In genomic region chr6:169099411-169100202, GRCh38 we compare ENCODE assay signal across 15 cellular contexts.
DNase-seq lines count a peak whose midpoint lies in the region; ATAC-seq, FAIRE-seq and TF ChIP-seq lines count a peak whose summit lies in the region.
"Had no signal": no experiment of that assay in that cellular context is flagged by ENCODE, and none has a peak within 500 bp of the region (broad histone marks: within the 10 kb centered on the region; RNA-seq: fewer than 3 reads in every experiment).

No MANE protein-coding gene starts in this region.

- DNase-seq in Caki2 (ENCODE audit: low read depth) (peak; percentile 47), bronchial epithelial cell (ENCODE audit: low read depth) (peak; percentile 40), kidney epithelial cell (ENCODE audit: low read depth) (no peak), T-helper 17 cell (no peak)
- DNase-seq in activated T-helper 2 cell treated with anti-CD3 and anti-CD28 coated beads, Interferon-gamma antibody, Interleukin-2, Interleukin-4, amounts not matched to agents 10 μg/mL and 5 μg/mL and 100 μg/mL, durations not matched to agents 14 hours and 24 hours and 36 hours (ENCODE audit: low spot score): no peak
- DNase-seq: C1 segment of cervical spinal cord, kidney, naive B cell, NCI-H446 treated with DMSO at 0.1 percent for 48 hours, Peyer's patch had no signal

- H3K36me3 ChIP-seq in HUES48 (ENCODE audit: control insufficient read depth, insufficient read depth, low read length) (no peaks in the 10 kb centered on the region), bronchial epithelial cell (ENCODE audit: control insufficient read depth, insufficient read depth, low read length) (no peaks in the 10 kb centered on the region), kidney epithelial cell (ENCODE audit: control insufficient read depth, insufficient read depth, low read length) (no peaks in the 10 kb centered on the region)
- H3K36me3 ChIP-seq: Peyer's patch had no signal

- no peaks in the 10 kb centered on the region for H3K27me3 Mint-ChIP-seq in activated T-helper 2 cell treated with anti-CD3 and anti-CD28 coated beads, Interferon-gamma antibody, Interleukin-2, Interleukin-4, amounts not matched to agents 10 μg/mL and 5 μg/mL and 100 μg/mL, durations not matched to agents 14 hours and 24 hours and 36 hours (ENCODE audit: low read depth)
- peaks cover 28% of the 10 kb centered on the region for H3K27me3 Mint-ChIP-seq in T-helper 17 cell
- H3K27me3 Mint-ChIP-seq: naive B cell had no signal

- H3K27ac ChIP-seq in HUES48 (ENCODE audit: low read depth, low read length): peak overlapping the region; percentile 55
- H3K27ac ChIP-seq: Peyer's patch had no signal

- no peaks in the 10 kb centered on the region for H3K4me1 Mint-ChIP-seq in activated T-helper 2 cell treated with anti-CD3 and anti-CD28 coated beads, Interferon-gamma antibody, Interleukin-2, Interleukin-4, amounts not matched to agents 10 μg/mL and 5 μg/mL and 100 μg/mL, durations not matched to agents 14 hours and 24 hours and 36 hours (ENCODE audit: low read depth)
- H3K4me1 Mint-ChIP-seq in T-helper 17 cell: no peaks in the 10 kb centered on the region
- H3K4me1 Mint-ChIP-seq: naive B cell had no signal

- H3K27ac Mint-ChIP-seq in activated T-helper 2 cell treated with anti-CD3 and anti-CD28 coated beads, Interferon-gamma antibody, Interleukin-2, Interleukin-4, amounts not matched to agents 10 μg/mL and 5 μg/mL and 100 μg/mL, durations not matched to agents 14 hours and 24 hours and 36 hours: no peak overlapping the region
- no peak overlapping the region for H3K27ac Mint-ChIP-seq in T-helper 17 cell
- H3K27ac Mint-ChIP-seq: naive B cell had no signal

- FAIRE-seq in bronchial epithelial cell (lab: Jason Lieb, UNC): no peak
- FAIRE-seq: colon, GM18507, kidney had no signal

- H3K36me3 Mint-ChIP-seq in activated T-helper 2 cell treated with anti-CD3 and anti-CD28 coated beads, Interferon-gamma antibody, Interleukin-2, Interleukin-4, amounts not matched to agents 10 μg/mL and 5 μg/mL and 100 μg/mL, durations not matched to agents 14 hours and 24 hours and 36 hours (ENCODE audit: low read depth): no peaks in the 10 kb centered on the region
- no peaks in the 10 kb centered on the region for H3K36me3 Mint-ChIP-seq in T-helper 17 cell (ENCODE audit: low read depth)
- H3K36me3 Mint-ChIP-seq: naive B cell had no signal

- H3K9me3 ChIP-seq in HUES48 (ENCODE audit: control insufficient read depth, insufficient read depth, low read length): 0 out of 2 replicates have a peak, but pooled peaks cover 4% of the 10 kb centered on the region
- H3K9me3 ChIP-seq in T-helper 17 cell (ENCODE audit: control insufficient read depth, low read length, poor library complexity, severe bottlenecking): no peaks in the 10 kb centered on the region
- H3K9me3 ChIP-seq: Peyer's patch had no signal

- no peak overlapping the region for H3K4me3 Mint-ChIP-seq in activated T-helper 2 cell treated with anti-CD3 and anti-CD28 coated beads, Interferon-gamma antibody, Interleukin-2, Interleukin-4, amounts not matched to agents 10 μg/mL and 5 μg/mL and 100 μg/mL, durations not matched to agents 14 hours and 24 hours and 36 hours (ENCODE audit: low read depth)
- no peak overlapping the region for H3K4me3 Mint-ChIP-seq in T-helper 17 cell
- H3K4me3 Mint-ChIP-seq: naive B cell had no signal

- in situ Hi-C loops in Caki2 (cut with HindIII; ENCODE audit: low pct_unique_long_range_greater_than_20kb, low sequenced_read_pairs): no loop called here

- no peaks in the 10 kb centered on the region for H3K27me3 ChIP-seq in HUES48 (ENCODE audit: control insufficient read depth, insufficient read depth, low read length)
- H3K27me3 ChIP-seq in bronchial epithelial cell (ENCODE audit: control insufficient read depth, insufficient read depth, low read length): no peaks in the 10 kb centered on the region
- no peaks in the 10 kb centered on the region for H3K27me3 ChIP-seq in kidney epithelial cell (ENCODE audit: control insufficient read depth, insufficient read depth, low read length)
- H3K27me3 ChIP-seq: Peyer's patch had no signal

- H3K9ac ChIP-seq in HUES48 (ENCODE audit: low read depth, low read length): no peak overlapping the region

- H3K4me1 ChIP-seq in HUES48 (ENCODE audit: control insufficient read depth, insufficient read depth, low read length): peaks cover 18% of the 10 kb centered on the region
- H3K4me1 ChIP-seq: Peyer's patch had no signal

- TF ChIP-seq CTCF in bronchial epithelial cell (IDR thresholded peaks at IDR 0.05; ENCODE audit: insufficient read depth, low read length, severe bottlenecking) (no peak), kidney epithelial cell (IDR thresholded peaks at IDR 0.05; ENCODE audit: insufficient read depth, low read length, poor library complexity, severe bottlenecking) (peak; percentile 27)

- H3K9me3 Mint-ChIP-seq in activated T-helper 2 cell treated with anti-CD3 and anti-CD28 coated beads, Interferon-gamma antibody, Interleukin-2, Interleukin-4, amounts not matched to agents 10 μg/mL and 5 μg/mL and 100 μg/mL, durations not matched to agents 14 hours and 24 hours and 36 hours: no peaks in the 10 kb centered on the region

- ATAC-seq in T-helper 17 cell: no peak
- no peak for ATAC-seq in HG03520 (IDR thresholded peaks at IDR 0.05; ENCODE audit: unreplicated experiment)
- ATAC-seq in GM21737 (IDR thresholded peaks at IDR 0.05; ENCODE audit: unreplicated experiment): no peak

- H3K4me3 ChIP-seq in HUES48 (ENCODE audit: low read depth, low read length) (no peak overlapping the region), bronchial epithelial cell (ENCODE audit: low read depth, low read length) (no peak overlapping the region), kidney epithelial cell (ENCODE audit: low read depth, low read length) (no peak overlapping the region)
- H3K4me3 ChIP-seq: Peyer's patch had no signal

- intact Hi-C loops in activated T-helper 2 cell treated with anti-CD3 and anti-CD28 coated beads, Interferon-gamma antibody, Interleukin-2, Interleukin-4, amounts not matched to agents 10 μg/mL and 5 μg/mL and 100 μg/mL, durations not matched to agents 14 hours and 24 hours and 36 hours (cut with micrococcal nuclease): no loop called here

Comparison
In these comparisons a context has a peak if more than half of its experiments do, and no peak if none do; other contexts are left out.
1. DNase-seq: peak in Caki2 (single experiment) and bronchial epithelial cell (single experiment); none in kidney epithelial cell (single experiment), activated T-helper 2 cell treated with anti-CD3 and anti-CD28 coated beads, Interferon-gamma antibody, Interleukin-2, Interleukin-4, amounts not matched to agents 10 μg/mL and 5 μg/mL and 100 μg/mL, durations not matched to agents 14 hours and 24 hours and 36 hours (single experiment) and T-helper 17 cell (0 of 3).